23 cellular contexts compared by ENCODE assay signal in genomic region chr18:12928149-12928548, GRCh38. TPM values are rescaled to one million over a fixed set of nuclear protein-coding genes. Genes with fewer than 3 reads are reported as not detected.
DNase-seq lines count a peak whose midpoint lies in the region; ATAC-seq, FAIRE-seq and TF ChIP-seq lines count a peak whose summit lies in the region.
"Had no signal": no experiment of that assay in that cellular context is flagged by ENCODE, and none has a peak within 500 bp of the region (broad histone marks: within the 10 kb centered on the region; RNA-seq: fewer than 3 reads in every experiment).

No MANE protein-coding gene starts in this region.

- H2BK120ac ChIP-seq in H1 (replicated peaks; ENCODE audit: low read depth, low read length): no peak overlapping the region
- no peak overlapping the region for H2BK120ac ChIP-seq in H9 (ENCODE audit: low read depth, low read length, poor library complexity, severe bottlenecking)

- no peaks in the 10 kb centered on the region for H3F3A ChIP-seq in SK-N-SH (replicated peaks; ENCODE audit: insufficient read depth)

- H3K36me3 ChIP-seq in SK-N-SH (replicated peaks in 1 of 2; ENCODE audit: control insufficient read depth in 1 of 2, insufficient read depth in 2 of 2, low read length in 1 of 2) (no peaks in the 10 kb centered on the region), H1 (ENCODE audit: control insufficient read depth in 2 of 4, insufficient read depth in 4 of 4, low read length in 3 of 4) (no peaks in the 10 kb centered on the region)
- H3K36me3 ChIP-seq: BLaER1 treated with 17β-estradiol and CSF1 and Interleukin-3, amounts not matched to agents 10 nM and 100 nM had no signal

- 69% methylated on average over 5 of the region's 5 CpGs for WGBS in SK-N-SH (ENCODE audit: low lambda C conversion rate)
- 93% methylated on average over 5 of the region's 5 CpGs; no CpG with 5 or more reads in 1 of the 2 experiments for WGBS in H1 (ENCODE audit: extremely low coverage in 1 of 2, insufficient coverage in 1 of 2, insufficient read length in 1 of 2, insufficient replicate concordance in 2 of 2, low coverage in 1 of 2, low lambda C conversion rate in 2 of 2, missing lambda C conversion rate in 1 of 2), 2 experiments
- WGBS in H9 (ENCODE audit: extremely low coverage, insufficient read length, low lambda C conversion rate): no CpG with 5 or more reads among the region's 5 CpGs

- no peak overlapping the region for H2AK5ac ChIP-seq in H1 (ENCODE audit: low read depth, low read length)
- no peak overlapping the region for H2AK5ac ChIP-seq in H9 (ENCODE audit: insufficient read length, low read length)

- H3K9ac ChIP-seq in SK-N-SH (no peak overlapping the region), H1 (replicated peaks in 1 of 4; ENCODE audit: extremely low read depth in 1 of 4, low read depth in 3 of 4, low read length in 3 of 4) (no peak overlapping the region), H9 (ENCODE audit: extremely low read depth, insufficient read length, low read length) (no peak overlapping the region)
- H3K9ac ChIP-seq: BLaER1 treated with 17β-estradiol and CSF1 and Interleukin-3, amounts not matched to agents 10 nM and 100 nM had no signal

- H3K9me3 ChIP-seq in SK-N-SH (no peaks in the 10 kb centered on the region), H1 (ENCODE audit: insufficient read depth in 2 of 2, low read depth in 1 of 2, low read length in 1 of 2) (no peaks in the 10 kb centered on the region), H9 (ENCODE audit: control insufficient read depth, low read depth, low read length) (no peaks in the 10 kb centered on the region)
- H3K9me3 ChIP-seq: A549, Caco-2 had no signal

- H2BK12ac ChIP-seq in H1 (ENCODE audit: low read depth, low read length) (no peak overlapping the region), H9 (ENCODE audit: insufficient read length, low read depth, low read length) (no peak overlapping the region)

- H3K4me3 ChIP-seq in SK-N-SH (ENCODE audit: low read depth in 2 of 2, low read length in 1 of 2) (no peak overlapping the region), H1 (ENCODE audit: extremely low read depth in 1 of 4, insufficient read depth in 2 of 4, low read depth in 3 of 4, low read length in 4 of 4) (no peak overlapping the region), fibroblast of mammary gland (ENCODE audit: control insufficient read depth, low read depth, low read length) (no peak overlapping the region)
- H3K4me3 ChIP-seq: A549; BLaER1 treated with 17β-estradiol and CSF1 and Interleukin-3, amounts not matched to agents 10 nM and 100 nM had no signal

- no peak overlapping the region for H3K27ac Mint-ChIP-seq in H9
- H3K27ac Mint-ChIP-seq: B cell; CD4-positive, alpha-beta T cell; CD8-positive, alpha-beta T cell had no signal

- H2BK5ac ChIP-seq in H1 (ENCODE audit: low read depth, low read length) (no peak overlapping the region), H9 (ENCODE audit: insufficient read length, low read length) (no peak overlapping the region)

- H3K18ac ChIP-seq in H1 (ENCODE audit: extremely low read depth, low read length) (no peak overlapping the region), H9 (ENCODE audit: insufficient read length, low read depth, low read length) (no peak overlapping the region)

- CTCF ChIA-PET in SK-N-SH (lab: Yijun Ruan, JAX): interaction anchor here (0.6 to 1.3 kb wide), 3 partner anchors 35 to 864 kb away, joined by 3 to 4 read pairs (median 3); no protein-coding TSS in a partner anchor
- CTCF ChIA-PET in H1 (lab: Charles Lee; ENCODE audit: partially characterized antibody): interaction anchor here (1.2 kb wide), 1 partner anchor 177 kb away, joined by 3 read pairs; no protein-coding TSS in a partner anchor

- H3K27ac ChIP-seq in SK-N-SH (ENCODE audit: low read depth in 2 of 2, low read length in 1 of 2) (no peak overlapping the region), H1 (ENCODE audit: low read depth, low read length) (no peak overlapping the region), H9 (ENCODE audit: insufficient read length, low read depth, low read length) (no peak overlapping the region)
- H3K27ac ChIP-seq: 22Rv1; A549; BLaER1 treated with 17β-estradiol and CSF1 and Interleukin-3, amounts not matched to agents 10 nM and 100 nM; C4-2B had no signal

- H2BK15ac ChIP-seq in H1 (ENCODE audit: low read length): no peak overlapping the region
- H2BK15ac ChIP-seq in H9 (ENCODE audit: low read depth, low read length): no peak overlapping the region

- H3K4me1 ChIP-seq in SK-N-SH (ENCODE audit: control insufficient read depth in 1 of 2, insufficient read depth in 2 of 2, low read depth in 1 of 2, low read length in 1 of 2) (peaks cover 0 to 2% of the 10 kb centered on the region in 2 experiments; a peak in 1 of 4 replicates), H1 (replicated peaks in 1 of 4; ENCODE audit: control insufficient read depth in 3 of 4, insufficient read depth in 4 of 4, low read length in 3 of 4) (no peaks in the 10 kb centered on the region), H9 (ENCODE audit: insufficient read depth, low read length) (no peaks in the 10 kb centered on the region)
- H3K4me1 ChIP-seq: A549 had no signal

- no peaks in the 10 kb centered on the region for H3K23me2 ChIP-seq in H1 (ENCODE audit: low read depth, low read length)
- no peaks in the 10 kb centered on the region for H3K23me2 ChIP-seq in H9 (ENCODE audit: insufficient read length, low read depth, low read length, poor library complexity, severe bottlenecking)

- no peaks in the 10 kb centered on the region for H3K36me3 Mint-ChIP-seq in H9 (ENCODE audit: insufficient read depth in 1 of 3, low read depth in 3 of 3)
- H3K36me3 Mint-ChIP-seq: CD8-positive, alpha-beta T cell had no signal

- H3K4ac ChIP-seq in H1 (replicated peaks; ENCODE audit: insufficient read length, low read depth, low read length) (no peak overlapping the region), H9 (ENCODE audit: low read depth, low read length) (no peak overlapping the region)

- no peak overlapping the region for H3K4me3 Mint-ChIP-seq in H9
- H3K4me3 Mint-ChIP-seq: B cell; CD4-positive, alpha-beta T cell; CD8-positive, alpha-beta T cell had no signal

- no peak for TF ChIP-seq POLR2A in H1 (IDR thresholded peaks at IDR 0.05; ENCODE audit: control extremely low read depth in 1 of 2, low read depth in 2 of 2, low read length in 2 of 2)

- H3K27me3 Mint-ChIP-seq in H9 (ENCODE audit: low read depth): no peaks in the 10 kb centered on the region
- H3K27me3 Mint-ChIP-seq: B cell; CD4-positive, alpha-beta T cell had no signal

- TF ChIP-seq RAD21 in SK-N-SH (IDR thresholded peaks at IDR 0.05; ENCODE audit: low read length): no peak
- TF ChIP-seq RAD21 in H1 (IDR thresholded peaks at IDR 0.05 in 1 of 2, conservative IDR thresholded peaks at IDR 0.05 in 1 of 2; ENCODE audit: low read depth in 2 of 2, low read length in 2 of 2): no peak

- H4K5ac ChIP-seq in H1 (ENCODE audit: insufficient read length, low read depth, low read length): no peak overlapping the region
- no peak overlapping the region for H4K5ac ChIP-seq in H9 (ENCODE audit: insufficient read length, low read depth, low read length)

- no peak overlapping the region for H3K56ac ChIP-seq in H1 (replicated peaks; ENCODE audit: insufficient read length, low read depth, low read length)
- H3K56ac ChIP-seq in H9 (ENCODE audit: insufficient read length, low read depth, low read length): no peak overlapping the region

- no peaks in the 10 kb centered on the region; a peak in 1 of 5 replicates for H3K9me3 Mint-ChIP-seq in H9
- H3K9me3 Mint-ChIP-seq: CD4-positive, alpha-beta T cell; CD8-positive, alpha-beta T cell had no signal

- H3K23ac ChIP-seq in H1 (ENCODE audit: insufficient read length) (no peak overlapping the region), H9 (ENCODE audit: insufficient read length, low read depth, low read length) (no peak overlapping the region)

- H4K20me1 ChIP-seq in SK-N-SH (ENCODE audit: insufficient read depth): no peaks in the 10 kb centered on the region
- H4K20me1 ChIP-seq in H1 (replicated peaks in 1 of 2; ENCODE audit: control insufficient read depth in 1 of 2, insufficient read depth in 2 of 2, low read length in 2 of 2): no peaks in the 10 kb centered on the region
- H4K20me1 ChIP-seq in H9 (ENCODE audit: control insufficient read depth, insufficient read depth, insufficient read length): peaks cover 2% of the 10 kb centered on the region
- H4K20me1 ChIP-seq: BLaER1 treated with 17β-estradiol and CSF1 and Interleukin-3, amounts not matched to agents 10 nM and 100 nM had no signal

- H3K27me3 ChIP-seq in SK-N-SH (ENCODE audit: insufficient read depth) (no peaks in the 10 kb centered on the region), H1 (replicated peaks in 1 of 4; ENCODE audit: control insufficient read depth in 3 of 4, extremely low read depth in 1 of 4, insufficient read depth in 3 of 4, low read length in 3 of 4) (no peaks in the 10 kb centered on the region), H9 (ENCODE audit: insufficient read depth, low read length) (no peaks in the 10 kb centered on the region)
- H3K27me3 ChIP-seq: BLaER1 treated with 17β-estradiol and CSF1 and Interleukin-3, amounts not matched to agents 10 nM and 100 nM had no signal

- no peak for FAIRE-seq in H1 (lab: Jason Lieb, UNC)
- FAIRE-seq: A549, D721Med, G401.6, GM12891, GM19239 had no signal

- H3T11ph ChIP-seq in H9 (ENCODE audit: low read length): no peak overlapping the region

- no peak for TF ChIP-seq EP300 in SK-N-SH (IDR thresholded peaks at IDR 0.05; ENCODE audit: borderline replicate concordance in 1 of 2, low read depth in 1 of 2, low read length in 1 of 2)
- TF ChIP-seq EP300 in H1 (IDR thresholded peaks at IDR 0.05; ENCODE audit: borderline replicate concordance in 1 of 2, low read depth in 2 of 2, low read length in 2 of 2): no peak

- H2AFZ ChIP-seq in SK-N-SH (ENCODE audit: low read depth): no peak overlapping the region
- no peak overlapping the region for H2AFZ ChIP-seq in H1 (ENCODE audit: low read length)
- H2AFZ ChIP-seq in H9 (ENCODE audit: low read length): no peak overlapping the region

- no peak for ATAC-seq in SK-N-SH treated with all-trans-retinoic acid at 6 μM for 48 hours
- ATAC-seq: A549; CD8-positive, alpha-beta T cell had no signal

- no peaks in the 10 kb centered on the region for H3K79me1 ChIP-seq in H1 (ENCODE audit: low read depth, low read length)
- H3K79me1 ChIP-seq in H9 (ENCODE audit: insufficient read depth, low read depth, low read length, poor library complexity, severe bottlenecking): no peaks in the 10 kb centered on the region

- DNase-seq in SK-N-SH: peak; percentile 38
- no peak for DNase-seq in H1 (ENCODE audit: low read depth in 1 of 2, low spot score in 2 of 2)
- DNase-seq in fibroblast of mammary gland (ENCODE audit: low read depth): peak; percentile 33
- no peak for DNase-seq in NCI-H146 treated with DMSO at 0.1 percent for 48 hours (lab: John Stamatoyannopoulos, UW; ENCODE audit: unreplicated experiment)
- DNase-seq in stimulated activated CD4-positive, alpha-beta T cell treated with anti-CD3 and anti-CD28 coated beads, Interleukin-4, amount 100 ng/mL, for 4 hours: no peak
- no peak for DNase-seq in H9
- DNase-seq: AML-193; Caco-2; Calu3; CD4-positive, alpha-beta T cell; CD8-positive, alpha-beta T cell; DMS79 treated with DMSO at 0.1 percent for 48 hours; GF-D8 had no signal

- TF ChIP-seq CTCF in SK-N-SH (IDR thresholded peaks at IDR 0.05) (no peak), H1 (IDR thresholded peaks at IDR 0.05; ENCODE audit: control extremely low read depth in 1 of 3, insufficient read depth in 1 of 3, low read depth in 1 of 3, low read length in 3 of 3) (no peak), fibroblast of mammary gland (conservative IDR thresholded peaks at IDR 0.05; ENCODE audit: control insufficient read depth, insufficient read depth, low read depth, low read length) (no peak), H9 (conservative IDR thresholded peaks at IDR 0.05) (no peak)

- H3K79me2 ChIP-seq in SK-N-SH (ENCODE audit: insufficient read depth): no peaks in the 10 kb centered on the region
- no peaks in the 10 kb centered on the region for H3K79me2 ChIP-seq in H1 (ENCODE audit: control insufficient read depth in 1 of 2, insufficient read depth in 2 of 2, low read length in 2 of 2)
- no peaks in the 10 kb centered on the region for H3K79me2 ChIP-seq in H9 (ENCODE audit: insufficient read depth, low read length)

- peaks cover 3 to 6% of the 10 kb centered on the region in 2 experiments for H3K4me1 Mint-ChIP-seq in H9
- H3K4me1 Mint-ChIP-seq: B cell had no signal

- no peaks in the 10 kb centered on the region for H3K9me2 ChIP-seq in SK-N-SH

- POLR2A ChIA-PET in SK-N-SH (lab: Yijun Ruan, JAX) (interaction anchor here (1.1 kb wide), 1 partner anchor 45 kb away, joined by 3 read pairs; no protein-coding TSS in a partner anchor), H1 (lab: Charles Lee; ENCODE audit: partially characterized antibody) (no interaction called here)

- H4K8ac ChIP-seq in H1 (ENCODE audit: extremely low read depth, insufficient read depth, low read length) (no peak overlapping the region), H9 (replicated peaks; ENCODE audit: insufficient read length, low read depth, low read length) (no peak overlapping the region)

- H2BK20ac ChIP-seq in H1 (ENCODE audit: low read length) (no peak overlapping the region), H9 (ENCODE audit: low read depth, low read length, poor library complexity, severe bottlenecking) (no peak overlapping the region)

- H3K14ac ChIP-seq in H1 (ENCODE audit: insufficient read length) (no peak overlapping the region), H9 (ENCODE audit: insufficient read depth, low read length) (no peak overlapping the region)

- H4K91ac ChIP-seq in H1 (replicated peaks; ENCODE audit: insufficient read length, low read length) (no peak overlapping the region), H9 (ENCODE audit: insufficient read length, low read depth, low read length) (no peak overlapping the region)

- H3K4me2 ChIP-seq in SK-N-SH (no peak overlapping the region), H1 (ENCODE audit: insufficient read depth in 1 of 2, low read depth in 2 of 2, low read length in 2 of 2) (no peak overlapping the region), H9 (ENCODE audit: insufficient read depth, insufficient read length, low read length) (no peak overlapping the region)
- H3K4me2 ChIP-seq: A549 had no signal

RNA-seq across cellular contexts. Expression of gene SEH1L, which starts 19.7 kb away (rescaled TPM):
- polyA plus RNA-seq in SK-N-SH (2012; rRNA removed) (29.8 and 30.4 TPM in 2 replicates), H1 (2011; rRNA removed) (31.9 and 41.7 TPM in 2 replicates)
- polyA plus RNA-seq in SK-N-SH (2012; cell fraction: cytosol; rRNA removed): 30.0 and 35.7 TPM in 2 replicates
- 24.5 and 29.4 TPM in 2 replicates for polyA plus RNA-seq in SK-N-SH (2012; cell fraction: nucleus; rRNA removed)
- total RNA-seq in H1 (2021; fragmentation: NEBNext Ultra II Directional; extraction: Animal tissue kit (Norgen Biotek cat#: 25700)): 92.6 and 96.7 TPM in 2 replicates
- 43.4 TPM for polyA plus RNA-seq in H1 (2011; cell fraction: cytosol; rRNA removed)
- 27.8 TPM for polyA plus RNA-seq in H1 (2011; cell fraction: nucleus; rRNA removed)
- polyA plus RNA-seq in H1 (2012, experiment 1 of 2): 37.0 to 49.9 TPM (median 42.1 TPM) in 4 replicates
- 7.6 TPM for polyA plus RNA-seq in H1 (2012, experiment 2 of 2)
- 28.0 TPM for polyA plus RNA-seq in H1 (2013, experiment 1 of 2)
- polyA plus RNA-seq in H1 (2013, experiment 2 of 2): 30.0 TPM
- polyA minus RNA-seq in H1 (2011; rRNA and poly(A)+ RNA removed): 134 and 195 TPM in 2 replicates
- 36.8 TPM for polyA minus RNA-seq in H1 (2011; cell fraction: cytosol; rRNA and poly(A)+ RNA removed)
- 53.9 TPM for polyA minus RNA-seq in H1 (2011; cell fraction: nucleus; rRNA and poly(A)+ RNA removed)
- 93.3 and 97.2 TPM in 2 replicates for total RNA-seq in H9 (2021)

RNA-seq across cellular contexts. Expression of gene PTPN2, which starts 44.1 kb away (rescaled TPM):
- polyA plus RNA-seq in SK-N-SH (2012; rRNA removed) (11.2 and 13.0 TPM in 2 replicates), H1 (2011; rRNA removed) (11.6 and 16.4 TPM in 2 replicates)
- polyA plus RNA-seq in SK-N-SH (2012; cell fraction: cytosol; rRNA removed): 15.5 and 17.9 TPM in 2 replicates
- polyA plus RNA-seq in SK-N-SH (2012; cell fraction: nucleus; rRNA removed): 15.9 and 26.6 TPM in 2 replicates
- total RNA-seq in H1 (2021; fragmentation: NEBNext Ultra II Directional; extraction: Animal tissue kit (Norgen Biotek cat#: 25700)): 54.0 and 54.5 TPM in 2 replicates
- polyA plus RNA-seq in H1 (2011; cell fraction: cytosol; rRNA removed): 28.2 TPM
- polyA plus RNA-seq in H1 (2011; cell fraction: nucleus; rRNA removed): 22.1 TPM
- polyA plus RNA-seq in H1 (2012, experiment 1 of 2): 31.5 to 52.7 TPM (median 36.8 TPM) in 4 replicates
- polyA plus RNA-seq in H1 (2012, experiment 2 of 2): 6.6 TPM
- 44.5 TPM for polyA plus RNA-seq in H1 (2013, experiment 1 of 2)
- 43.4 TPM for polyA plus RNA-seq in H1 (2013, experiment 2 of 2)
- 50.2 and 63.2 TPM in 2 replicates for polyA minus RNA-seq in H1 (2011; rRNA and poly(A)+ RNA removed)
- 27.0 TPM for polyA minus RNA-seq in H1 (2011; cell fraction: cytosol; rRNA and poly(A)+ RNA removed)
- 39.9 TPM for polyA minus RNA-seq in H1 (2011; cell fraction: nucleus; rRNA and poly(A)+ RNA removed)
- total RNA-seq in H9 (2021): 46.1 and 48.7 TPM in 2 replicates

Comparison
In these comparisons a context has a peak if more than half of its experiments do, and no peak if none do; other contexts are left out.
1. DNase-seq: peak in SK-N-SH (single experiment) and fibroblast of mammary gland (single experiment); none in H1 (0 of 2), NCI-H146 treated with DMSO at 0.1 percent for 48 hours (single experiment), stimulated activated CD4-positive, alpha-beta T cell treated with anti-CD3 and anti-CD28 coated beads, Interleukin-4, amount 100 ng/mL, for 4 hours (0 of 2) and H9 (single experiment).
2. Of the 17 proteins assayed by ChIP-seq in both H1 and SK-N-SH: peak only in H1: none; only in SK-N-SH: TCF12; in both: YY1; in neither: 15.